In genomic region chr3:426056-426455, GRCh38 we compare ENCODE assay signal across 18 cellular contexts.
A peak's percentile ranks its signal among the peaks of the same experiment; 100 is the strongest.
DNase-seq lines count a peak whose midpoint lies in the region; ATAC-seq and TF ChIP-seq lines count a peak whose summit lies in the region.
"Had no signal": no experiment of that assay in that cellular context is flagged by ENCODE, and none has a peak within 500 bp of the region (broad histone marks: within the 10 kb centered on the region; RNA-seq: fewer than 3 reads in every experiment).

No MANE protein-coding gene starts in this region.

- no peak overlapping the region for H3K9ac ChIP-seq in PC-3 (ENCODE audit: low read length)

- H3K27ac Mint-ChIP-seq in Calu3 (ENCODE audit: unreplicated experiment), result peak overlapping the region; percentile 27
- H3K27ac Mint-ChIP-seq in activated CD8-positive, alpha-beta T cell treated with anti-CD3 and anti-CD28 coated beads, Interleukin-2, amount 10 ng/mL, durations not matched to agents 7 days and 5 days, result no peak overlapping the region

- no peaks in the 10 kb centered on the region for H3K9me2 ChIP-seq in PC-3 (replicated peaks; ENCODE audit: low read length)

- peak; percentile 30 for DNase-seq in Calu3
- DNase-seq in PC-3, result peak; percentile 76
- DNase-seq in foreskin keratinocyte, result peak; percentile 33 to 68
- DNase-seq in retinal pigment epithelial cell (ENCODE audit: low read depth), result peak; percentile 29
- DNase-seq in activated CD8-positive, alpha-beta T cell treated with anti-CD3 and anti-CD28 coated beads, Interleukin-2, amount 10 ng/mL, durations not matched to agents 7 days and 5 days, result no peak
- no peak for DNase-seq in medulla oblongata (ENCODE audit: extremely low spot score)
- DNase-seq: ACHN, IMR-90, MG63, NCI-H1092, NCI-H2081, NCI-H510A treated with DMSO at 0.1 percent for 48 hours, NCI-H774 had no signal

- H3K36me3 Mint-ChIP-seq in Calu3 (ENCODE audit: insufficient read depth, unreplicated experiment), result no peaks in the 10 kb centered on the region
- no peaks in the 10 kb centered on the region for H3K36me3 Mint-ChIP-seq in activated CD8-positive, alpha-beta T cell treated with anti-CD3 and anti-CD28 coated beads, Interleukin-2, amount 10 ng/mL, durations not matched to agents 7 days and 5 days (ENCODE audit: low read depth)

- H3K4me1 ChIP-seq in PC-3 (ENCODE audit: insufficient read depth, low read length) (peaks cover 45% of the 10 kb centered on the region), foreskin keratinocyte (peaks cover 3% of the 10 kb centered on the region)
- H3K4me1 ChIP-seq: SJSA1 had no signal

- no peaks in the 10 kb centered on the region for H3K9me3 Mint-ChIP-seq in Calu3 (ENCODE audit: low read depth, unreplicated experiment)
- no peaks in the 10 kb centered on the region for H3K9me3 Mint-ChIP-seq in activated CD8-positive, alpha-beta T cell treated with anti-CD3 and anti-CD28 coated beads, Interleukin-2, amount 10 ng/mL, durations not matched to agents 7 days and 5 days (ENCODE audit: insufficient read depth)

- POLR2A ChIA-PET in PC-3 (lab: Charles Lee; ENCODE audit: unreplicated experiment), result no interaction called here
- POLR2A ChIA-PET in activated CD8-positive, alpha-beta T cell treated with anti-CD3 and anti-CD28 coated beads, Interleukin-2, amount 10 ng/mL, durations not matched to agents 7 days and 5 days (lab: Charles Lee), result interaction anchor here (0.6 kb wide), 1 partner anchor 12 kb away, joined by 3 read pairs; no protein-coding TSS in a partner anchor

- CTCF ChIA-PET in Calu3 (lab: Charles Lee) (no interaction called here), PC-3 (lab: Charles Lee) (no interaction called here)
- CTCF ChIA-PET in activated CD8-positive, alpha-beta T cell treated with anti-CD3 and anti-CD28 coated beads, Interleukin-2, amount 10 ng/mL, durations not matched to agents 7 days and 5 days (lab: Charles Lee), result no interaction called here

- TF ChIP-seq CTCF in Calu3 (IDR thresholded peaks at IDR 0.05; ENCODE audit: unreplicated experiment), result no peak
- TF ChIP-seq CTCF in PC-3 (conservative IDR thresholded peaks at IDR 0.05; ENCODE audit: low read depth, low read length), result no peak
- TF ChIP-seq CTCF in foreskin keratinocyte (conservative IDR thresholded peaks at IDR 0.05), result no peak
- no peak for TF ChIP-seq CTCF in retinal pigment epithelial cell (conservative IDR thresholded peaks at IDR 0.05; ENCODE audit: low read depth, low read length)

- BruUV-seq in Calu3 (replicated peaks; lab: Mats Ljungman, UMichigan) (no TSS peak), PC-3 (replicated peaks; lab: Mats Ljungman, UMichigan) (no TSS peak)

- peak overlapping the region; percentile 59 for H3K4me2 ChIP-seq in PC-3 (ENCODE audit: low read length)

- peak overlapping the region; percentile 28; the same call in 1 of the 2 replicates for H3K4me3 ChIP-seq in PC-3 (ENCODE audit: low read length)
- H3K4me3 ChIP-seq in retinal pigment epithelial cell (ENCODE audit: low read length), result no peak overlapping the region
- H3K4me3 ChIP-seq: HAP-1, MG63, SJSA1 had no signal

- H3K4me3 Mint-ChIP-seq in Calu3 (ENCODE audit: low read depth, unreplicated experiment), result no peak overlapping the region
- no peak overlapping the region for H3K4me3 Mint-ChIP-seq in activated CD8-positive, alpha-beta T cell treated with anti-CD3 and anti-CD28 coated beads, Interleukin-2, amount 10 ng/mL, durations not matched to agents 7 days and 5 days

- H3K27me3 Mint-ChIP-seq in Calu3 (ENCODE audit: unreplicated experiment), result no peaks in the 10 kb centered on the region
- H3K27me3 Mint-ChIP-seq in activated CD8-positive, alpha-beta T cell treated with anti-CD3 and anti-CD28 coated beads, Interleukin-2, amount 10 ng/mL, durations not matched to agents 7 days and 5 days (ENCODE audit: low read depth), result no peaks in the 10 kb centered on the region

- H4K20me1 ChIP-seq in PC-3 (ENCODE audit: low read length), result no peaks in the 10 kb centered on the region

- H3K79me2 ChIP-seq in PC-3 (ENCODE audit: low read length), result no peaks in the 10 kb centered on the region

- ATAC-seq in PC-3 (no peak; the same call in 1 of the 2 replicates), foreskin keratinocyte (peak; percentile 75), GM19452 (IDR thresholded peaks at IDR 0.05; ENCODE audit: unreplicated experiment) (no peak)
- no peak for ATAC-seq in activated CD8-positive, alpha-beta T cell treated with anti-CD3 and anti-CD28 coated beads, Interleukin-2, amount 10 ng/mL, durations not matched to agents 7 days and 5 days

- peak overlapping the region; percentile 33 for H2AFZ ChIP-seq in PC-3 (ENCODE audit: low read length)

- intact Hi-C loops in Calu3 (cut with micrococcal nuclease; ENCODE audit: unreplicated experiment) (loop anchor here (10.0 kb wide), 1 partner anchor 419 kb away; no protein-coding TSS in a partner anchor), PC-3 (cut with micrococcal nuclease) (no loop called here)

- no peaks in the 10 kb centered on the region for H3K4me1 Mint-ChIP-seq in Calu3 (ENCODE audit: low read depth, unreplicated experiment)
- no peaks in the 10 kb centered on the region for H3K4me1 Mint-ChIP-seq in activated CD8-positive, alpha-beta T cell treated with anti-CD3 and anti-CD28 coated beads, Interleukin-2, amount 10 ng/mL, durations not matched to agents 7 days and 5 days (ENCODE audit: low read depth)

- H3K27me3 ChIP-seq in PC-3 (ENCODE audit: low read length) (no peaks in the 10 kb centered on the region), foreskin keratinocyte (no peaks in the 10 kb centered on the region)
- H3K27me3 ChIP-seq: MG63, SJSA1 had no signal

- H3F3A ChIP-seq in PC-3 (ENCODE audit: low read length, unreplicated experiment), result no peaks in the 10 kb centered on the region

- peak overlapping the region; percentile 70 for H3K27ac ChIP-seq in PC-3 (ENCODE audit: low read length)
- H3K27ac ChIP-seq in foreskin keratinocyte, result no peak overlapping the region
- H3K27ac ChIP-seq: C4-2B, HL-60, SJSA1 had no signal

- H3K9me3 ChIP-seq in PC-3 (ENCODE audit: low read length), result no peaks in the 10 kb centered on the region; the same call in 1 of the 2 replicates
- H3K9me3 ChIP-seq: HAP-1, MG63 had no signal

- no peaks in the 10 kb centered on the region for H3K36me3 ChIP-seq in PC-3 (ENCODE audit: low read depth, low read length)
- H3K36me3 ChIP-seq: HAP-1, MG63, SJSA1 had no signal

Comparison
In these comparisons a context has a peak if more than half of its experiments do, and no peak if none do; other contexts are left out.
1. DNase-seq: peak in Calu3 (single experiment), PC-3 (single experiment), foreskin keratinocyte (2 of 2) and retinal pigment epithelial cell (single experiment); none in activated CD8-positive, alpha-beta T cell treated with anti-CD3 and anti-CD28 coated beads, Interleukin-2, amount 10 ng/mL, durations not matched to agents 7 days and 5 days (single experiment) and medulla oblongata (single experiment).